Comparison of ENCODE assay signal across 27 cellular contexts in genomic region chr9:111106202-111106601, GRCh38.
"Had no signal": no experiment of that assay in that cellular context is flagged by ENCODE, and none has a peak within 500 bp of the region (broad histone marks: within the 10 kb centered on the region; RNA-seq: fewer than 3 reads in every experiment).

No MANE protein-coding gene starts in this region.

- H3K36me3 ChIP-seq: left lung, ovary, prostate gland, tibial nerve, uterus had no signal

- H3K4me3 ChIP-seq: hepatocyte, left lung, lung, ovary, prostate gland, skin epidermis, tibial nerve, uterus had no signal

- H3K27me3 Mint-ChIP-seq: naive B cell; stimulated activated naive CD8-positive, alpha-beta T cell treated with anti-CD3 and anti-CD28 coated beads, Interleukin-15, amount 100 ng/mL, for 72 hours had no signal

- H3K27me3 ChIP-seq: hepatocyte, left lung, ovary, tibial nerve, uterus had no signal

- DNase-seq: immature natural killer cell; kidney; left colon; left lung; mesendoderm; naive B cell; natural killer cell; nephron progenitor cell; ovary; retina; right cardiac atrium; stimulated activated CD4-positive, alpha-beta T cell treated with anti-CD3 and anti-CD28 coated beads, Interleukin-12 subunit alpha, Interleukin-12 subunit beta, amount 100 ng/mL, for 4 hours; stimulated activated CD4-positive, alpha-beta T cell treated with anti-CD3 and anti-CD28 coated beads, Interleukin-15, amount 100 ng/mL, for 24 hours; stimulated activated CD4-positive, alpha-beta T cell treated with anti-CD3 and anti-CD28 coated beads, Interleukin-2, amount 100 ng/mL, for 24 hours; stimulated activated CD4-positive, alpha-beta T cell treated with anti-CD3 and anti-CD28 coated beads, Interleukin-4, amount 100 ng/mL, for 24 hours; stimulated activated naive CD4-positive, alpha-beta T cell treated with Interleukin-2 at 50 U/mL for 16 hours; stimulated activated naive CD8-positive, alpha-beta T cell treated with anti-CD3 and anti-CD28 coated beads, Interleukin-15, amount 100 ng/mL, for 72 hours; uterus had no signal

- H3K36me3 Mint-ChIP-seq: immature natural killer cell; mesothelial cell of epicardium; naive B cell; natural killer cell; stimulated activated effector memory CD8-positive, alpha-beta T cell treated with anti-CD3 and anti-CD28 coated beads, Interleukin-12 subunit alpha, Interleukin-12 subunit beta, amount 100 ng/mL, for 72 hours; type B pancreatic cell had no signal

- H2AFZ ChIP-seq: hepatocyte had no signal

- H3K79me2 ChIP-seq: hepatocyte had no signal

- H3K9me3 ChIP-seq: left lung, ovary, prostate gland, tibial nerve, uterus had no signal

- H3K9me3 Mint-ChIP-seq: mesothelial cell of epicardium; naive B cell; nephron progenitor cell; stimulated activated effector memory CD8-positive, alpha-beta T cell treated with anti-CD3 and anti-CD28 coated beads, Interleukin-12 subunit alpha, Interleukin-12 subunit beta, amount 100 ng/mL, for 72 hours; stimulated activated naive CD8-positive, alpha-beta T cell treated with anti-CD3 and anti-CD28 coated beads, Interleukin-15, amount 100 ng/mL, for 72 hours; type B pancreatic cell had no signal

- H3K27ac Mint-ChIP-seq: immature natural killer cell; mesothelial cell of epicardium; natural killer cell; nephron progenitor cell; stimulated activated effector memory CD8-positive, alpha-beta T cell treated with anti-CD3 and anti-CD28 coated beads, Interleukin-12 subunit alpha, Interleukin-12 subunit beta, amount 100 ng/mL, for 72 hours; stimulated activated naive CD8-positive, alpha-beta T cell treated with anti-CD3 and anti-CD28 coated beads, Interleukin-15, amount 100 ng/mL, for 72 hours; type B pancreatic cell had no signal

- H3K4me1 ChIP-seq: prostate gland, uterus had no signal

- H3K4me3 Mint-ChIP-seq: immature natural killer cell; mesothelial cell of epicardium; naive B cell; natural killer cell; nephron progenitor cell; stimulated activated effector memory CD8-positive, alpha-beta T cell treated with anti-CD3 and anti-CD28 coated beads, Interleukin-12 subunit alpha, Interleukin-12 subunit beta, amount 100 ng/mL, for 72 hours; stimulated activated naive CD8-positive, alpha-beta T cell treated with anti-CD3 and anti-CD28 coated beads, Interleukin-15, amount 100 ng/mL, for 72 hours; type B pancreatic cell had no signal

- H3K4me1 Mint-ChIP-seq: immature natural killer cell; mesothelial cell of epicardium; naive B cell; natural killer cell; stimulated activated effector memory CD8-positive, alpha-beta T cell treated with anti-CD3 and anti-CD28 coated beads, Interleukin-12 subunit alpha, Interleukin-12 subunit beta, amount 100 ng/mL, for 72 hours; stimulated activated naive CD8-positive, alpha-beta T cell treated with anti-CD3 and anti-CD28 coated beads, Interleukin-15, amount 100 ng/mL, for 72 hours had no signal

- H3K27ac ChIP-seq: hepatocyte, left lung, ovary, prostate gland, skin epidermis, tibial nerve, uterus had no signal

- ATAC-seq: left colon; left lung; natural killer cell; right cardiac atrium; sciatic nerve; stimulated activated effector memory CD8-positive, alpha-beta T cell treated with anti-CD3 and anti-CD28 coated beads, Interleukin-12 subunit alpha, Interleukin-12 subunit beta, amount 100 ng/mL, for 72 hours; stimulated activated naive CD8-positive, alpha-beta T cell treated with anti-CD3 and anti-CD28 coated beads, Interleukin-15, amount 100 ng/mL, for 72 hours had no signal

- H3K4me2 ChIP-seq: hepatocyte had no signal
